In the genomic region with DNA sequence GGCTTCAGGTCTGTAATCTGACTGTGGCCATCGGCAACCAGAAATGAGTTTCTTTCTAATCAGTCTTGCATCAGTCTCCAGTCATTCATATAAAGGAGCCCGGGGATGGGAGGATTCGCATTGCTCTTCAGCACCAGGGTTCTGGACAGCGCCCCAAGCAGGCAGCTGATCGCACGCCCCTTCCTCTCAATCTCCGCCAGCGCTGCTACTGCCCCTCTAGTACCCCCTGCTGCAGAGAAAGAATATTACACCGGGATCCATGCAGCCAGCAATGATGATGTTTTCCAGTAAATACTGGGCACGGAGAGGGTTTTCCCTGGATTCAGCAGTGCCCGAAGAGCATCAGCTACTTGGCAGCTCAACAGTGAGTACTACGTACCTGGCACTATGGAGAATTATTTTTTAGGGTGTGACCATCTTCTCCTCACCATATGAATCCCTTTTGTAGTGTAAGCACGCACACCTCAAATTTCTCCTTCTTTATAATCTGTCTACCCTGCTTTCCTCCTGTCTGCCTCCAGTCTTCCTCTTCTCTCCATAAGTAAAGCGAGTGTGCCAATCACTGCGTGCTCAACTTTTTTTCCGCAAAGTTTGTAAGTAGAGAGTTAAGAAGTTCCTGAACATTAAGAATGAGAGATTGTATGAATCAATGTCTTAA, we compare ENCODE assay signal across 8 cellular contexts. TPM values are rescaled to one million over a fixed set of nuclear protein-coding genes. Genes with fewer than 3 reads are reported as not detected.
DNase-seq lines count a peak whose midpoint lies in the region; ATAC-seq, FAIRE-seq and TF ChIP-seq lines count a peak whose summit lies in the region.

TSS of gene TPH2 (plus strand) at position 118 of the 658 bp plus-strand sequence. CDS start at position 260, 142 bp downstream.

- H3K36me3 Mint-ChIP-seq in MCF 10A (ENCODE audit: insufficient read depth, unreplicated experiment) = no peaks in the 10 kb centered on the region

- H3K9me3 ChIP-seq in breast epithelium (no peaks in the 10 kb centered on the region), psoas muscle (no peaks in the 10 kb centered on the region)

- no peak within 1 kb of the TSS for H3K4me3 ChIP-seq in breast epithelium
- no peak within 1 kb of the TSS for H3K4me3 ChIP-seq in psoas muscle

- no peak within 1 kb of the TSS for H3K27ac Mint-ChIP-seq in MCF 10A (ENCODE audit: low read depth, unreplicated experiment)

- CTCF ChIA-PET in MCF 10A (lab: Yijun Ruan, JAX) = interaction anchor here (0.5 kb wide), 1 partner anchor 80 kb away, joined by 3 read pairs; no protein-coding TSS in a partner anchor

- POLR2A ChIA-PET in MCF 10A (lab: Yijun Ruan, JAX) = interaction anchor here (1.0 kb wide), 1 partner anchor 12 kb away, joined by 4 read pairs; no protein-coding TSS in a partner anchor

- peak; percentile 71 for DNase-seq in MCF 10A (ENCODE audit: unreplicated experiment)
- no peak for DNase-seq in breast epithelium (ENCODE audit: low spot score in 2 of 2)
- DNase-seq in NCI-H82 treated with DMSO at 0.1 percent for 48 hours (lab: John Stamatoyannopoulos, UW; ENCODE audit: unreplicated experiment) = peak; percentile 73
- DNase-seq in activated CD8-positive, alpha-beta memory T cell treated with anti-CD3 and anti-CD28 coated beads, Interleukin-2, amount 50 U/mL, for 48 hours = peak; percentile 75
- DNase-seq in frontal cortex (ENCODE audit: low spot score in 2 of 2) = peak; percentile 3 to 6
- DNase-seq in psoas muscle = peak; percentile 19 to 57
- no peak for DNase-seq in NCI-H1092 (lab: John Stamatoyannopoulos, UW)

- H3K4me1 ChIP-seq in breast epithelium = no peaks in the 10 kb centered on the region
- no peaks in the 10 kb centered on the region for H3K4me1 ChIP-seq in psoas muscle

- H3K4me1 Mint-ChIP-seq in MCF 10A (ENCODE audit: insufficient read depth, unreplicated experiment) = no peaks in the 10 kb centered on the region

- no peak within 1 kb of the TSS for H3K27ac ChIP-seq in breast epithelium
- no peak within 1 kb of the TSS for H3K27ac ChIP-seq in psoas muscle

- no TSS peak for BruUV-seq in MCF 10A (replicated peaks; lab: Mats Ljungman, UMichigan)

- peaks cover 47% of the 10 kb centered on the region for H3K27me3 Mint-ChIP-seq in MCF 10A (ENCODE audit: insufficient read depth, unreplicated experiment)

- no peak for TF ChIP-seq POLR2A in breast epithelium (IDR thresholded peaks at IDR 0.05)

- FAIRE-seq in frontal cortex (lab: Jason Lieb, UNC) = no peak

- no peaks in the 10 kb centered on the region for H3K9me3 Mint-ChIP-seq in MCF 10A (ENCODE audit: unreplicated experiment)

- TF ChIP-seq CTCF in MCF 10A (IDR thresholded peaks at IDR 0.05; ENCODE audit: unreplicated experiment) = peak; percentile 44
- peak in 1 of 3 donors; percentile 24 for TF ChIP-seq CTCF in breast epithelium (IDR thresholded peaks at IDR 0.05)
- TF ChIP-seq CTCF in psoas muscle (IDR thresholded peaks at IDR 0.05) = peak; percentile 41

- ATAC-seq in HG03135 (IDR thresholded peaks at IDR 0.05; ENCODE audit: unreplicated experiment) (peak; percentile 75), psoas muscle (peak in 3 of 4 donors; percentile 43 to 62 (median 54))

- H3K36me3 ChIP-seq in breast epithelium = no peaks in the 10 kb centered on the region
- no peaks in the 10 kb centered on the region for H3K36me3 ChIP-seq in psoas muscle (ENCODE audit: insufficient read depth in 1 of 2, low read depth in 1 of 2)

- H3K4me3 Mint-ChIP-seq in MCF 10A (ENCODE audit: unreplicated experiment) = no peak within 1 kb of the TSS

- H3K27me3 ChIP-seq in breast epithelium (peaks cover 0 to 25% of the 10 kb centered on the region in 2 donors), psoas muscle (ENCODE audit: insufficient read depth in 3 of 3, low read length in 2 of 3) (peaks cover 0 to 26% (median 0%) of the 10 kb centered on the region in 3 donors)

- WGBS in psoas muscle, 3 donors = 16 to 19% (median 18%) methylated on average over 16 of the region's 16 CpGs

- intact Hi-C loops in MCF 10A (cut with micrococcal nuclease) (no loop called here), breast epithelium (cut with DNase I; ENCODE audit: low total_unique reads) (no loop called here), psoas muscle (cut with DNase I) (no loop called here)

RNA-seq across cellular contexts. Expression of gene TPH2, which starts in this region (rescaled TPM):
- not detected in 2 replicates for total RNA-seq in MCF 10A (2022)
- total RNA-seq in breast epithelium = not detected
- total RNA-seq in frontal cortex = under 0.01 TPM
- total RNA-seq in psoas muscle = not detected
- under 1 TPM in 1 of 3 donors, not detected in 2; 0.01 TPM for polyA plus RNA-seq in psoas muscle

Comparison
In these comparisons a context has a peak if more than half of its experiments do, and no peak if none do; other contexts are left out.
1. Peak in DNase-seq in MCF 10A; RNA of the gene not detected or under 1 TPM.
2. Peak in DNase-seq in frontal cortex; RNA of the gene not detected or under 1 TPM.
3. Peak in DNase-seq and ATAC-seq in psoas muscle; RNA of the gene not detected or under 1 TPM.
4. DNase-seq: peak in NCI-H82 treated with DMSO at 0.1 percent for 48 hours (single experiment) and activated CD8-positive, alpha-beta memory T cell treated with anti-CD3 and anti-CD28 coated beads, Interleukin-2, amount 50 U/mL, for 48 hours (single experiment); none in breast epithelium (0 of 2) and NCI-H1092 (single experiment).